ENCODE assay signal across 15 cellular contexts in the genomic region with DNA sequence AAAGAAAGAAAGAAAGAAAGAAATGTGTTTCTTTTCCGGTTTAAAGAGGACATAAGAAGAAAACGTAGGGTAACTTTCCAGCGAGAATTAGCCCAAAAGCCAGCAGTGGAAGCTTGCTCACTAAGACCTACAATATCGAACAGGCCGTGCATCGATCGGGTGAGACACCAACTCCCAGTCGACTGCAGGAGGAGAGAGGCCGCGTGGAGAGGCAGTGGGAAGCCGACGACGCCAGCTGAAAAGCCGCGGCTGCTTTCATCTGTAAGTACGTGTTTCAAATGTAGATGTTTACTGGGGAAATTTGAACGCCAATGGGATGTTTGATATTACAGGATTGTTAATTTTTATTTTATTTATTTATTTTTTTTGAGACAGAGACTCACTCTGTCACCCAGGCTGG. TPM values are rescaled to one million over a fixed set of nuclear protein-coding genes. Genes with fewer than 3 reads are reported as not detected.
DNase-seq lines count a peak whose midpoint lies in the region; ATAC-seq and TF ChIP-seq lines count a peak whose summit lies in the region.
"Had no signal": no experiment of that assay in that cellular context is flagged by ENCODE, and none has a peak within 500 bp of the region (broad histone marks: within the 10 kb centered on the region; RNA-seq: fewer than 3 reads in every experiment).

No MANE protein-coding gene starts in this region.

- no peak overlapping the region for H2AK5ac ChIP-seq in H9 (ENCODE audit: insufficient read length, low read length)

- ATAC-seq in GM19467 (IDR thresholded peaks at IDR 0.05; ENCODE audit: unreplicated experiment), result no peak

- H3K4me3 Mint-ChIP-seq in H9, result no peak overlapping the region
- no peak overlapping the region for H3K4me3 Mint-ChIP-seq in activated T-helper 2 cell treated with anti-CD3 and anti-CD28 coated beads, Interferon-gamma antibody, Interleukin-2, Interleukin-4, amounts not matched to agents 10 μg/mL and 5 μg/mL and 100 μg/mL, durations not matched to agents 14 hours and 24 hours and 36 hours (ENCODE audit: low read depth)

- no peak overlapping the region for H3K56ac ChIP-seq in H9 (ENCODE audit: insufficient read length, low read depth, low read length)

- TF ChIP-seq CTCF in H9 (conservative IDR thresholded peaks at IDR 0.05) (no peak), suprapubic skin (IDR thresholded peaks at IDR 0.05) (no peak)

- no peak overlapping the region for H3K9ac ChIP-seq in H9 (ENCODE audit: extremely low read depth, insufficient read length, low read length)

- H3K4me1 Mint-ChIP-seq in H9, result peaks cover 12 to 21% of the 10 kb centered on the region in 2 experiments
- H3K4me1 Mint-ChIP-seq in activated T-helper 2 cell treated with anti-CD3 and anti-CD28 coated beads, Interferon-gamma antibody, Interleukin-2, Interleukin-4, amounts not matched to agents 10 μg/mL and 5 μg/mL and 100 μg/mL, durations not matched to agents 14 hours and 24 hours and 36 hours (ENCODE audit: low read depth), result peaks cover 10% of the 10 kb centered on the region

- no peak overlapping the region for H2BK20ac ChIP-seq in H9 (ENCODE audit: low read depth, low read length, poor library complexity, severe bottlenecking)

- H3K23ac ChIP-seq in H9 (ENCODE audit: insufficient read length, low read depth, low read length), result no peak overlapping the region

- no peak overlapping the region for H3K4me2 ChIP-seq in H9 (ENCODE audit: insufficient read depth, insufficient read length, low read length)

- no peak overlapping the region for H3K4me3 ChIP-seq in suprapubic skin

- no peak overlapping the region for H2AFZ ChIP-seq in H9 (ENCODE audit: low read length)

- intact Hi-C loops in activated T-helper 2 cell treated with anti-CD3 and anti-CD28 coated beads, Interferon-gamma antibody, Interleukin-2, Interleukin-4, amounts not matched to agents 10 μg/mL and 5 μg/mL and 100 μg/mL, durations not matched to agents 14 hours and 24 hours and 36 hours (cut with micrococcal nuclease), result loop anchor here (1.0 to 5.0 kb wide), 5 partner anchors 15 to 135 kb away; partner anchors contain the start of genes REPIN1 and ZNF775

- H3K14ac ChIP-seq in H9 (ENCODE audit: insufficient read depth, low read length), result no peak overlapping the region

- no peak overlapping the region for H2BK12ac ChIP-seq in H9 (ENCODE audit: insufficient read length, low read depth, low read length)

- H2BK120ac ChIP-seq in H9 (ENCODE audit: low read depth, low read length, poor library complexity, severe bottlenecking), result no peak overlapping the region

- H3K23me2 ChIP-seq in H9 (ENCODE audit: insufficient read length, low read depth, low read length, poor library complexity, severe bottlenecking), result no peaks in the 10 kb centered on the region

- H3K4me1 ChIP-seq in H9 (ENCODE audit: insufficient read depth, low read length) (no peaks in the 10 kb centered on the region; the same call in 1 of the 2 replicates), suprapubic skin (peaks cover 6% of the 10 kb centered on the region)
- H3K4me1 ChIP-seq: BE2C had no signal

- H4K91ac ChIP-seq in H9 (ENCODE audit: insufficient read length, low read depth, low read length), result no peak overlapping the region

- no peaks in the 10 kb centered on the region; a peak in 2 of 5 replicates for H3K9me3 Mint-ChIP-seq in H9
- H3K9me3 Mint-ChIP-seq in activated T-helper 2 cell treated with anti-CD3 and anti-CD28 coated beads, Interferon-gamma antibody, Interleukin-2, Interleukin-4, amounts not matched to agents 10 μg/mL and 5 μg/mL and 100 μg/mL, durations not matched to agents 14 hours and 24 hours and 36 hours, result no peaks in the 10 kb centered on the region

- H4K8ac ChIP-seq in H9 (replicated peaks; ENCODE audit: insufficient read length, low read depth, low read length), result no peak overlapping the region

- H3K79me2 ChIP-seq in H9 (ENCODE audit: insufficient read depth, low read length), result no peaks in the 10 kb centered on the region

- peak; percentile 53 for DNase-seq in activated effector memory CD4-positive, alpha-beta T cell treated with anti-CD3 and anti-CD28 coated beads, Interleukin-2, amount 50 U/mL, for 16 hours
- DNase-seq in activated effector memory CD4-positive, alpha-beta T cell treated with Interleukin-2 at 50 U/mL for 16 hours, result no peak
- DNase-seq in H9 (peak; percentile 22), islet precursor cell (peak; percentile 31), suprapubic skin (ENCODE audit: low spot score in 2 of 2) (peak; percentile 40 to 77), NCI-H2081 (lab: John Stamatoyannopoulos, UW) (no peak)
- no peak for DNase-seq in activated T-helper 2 cell treated with anti-CD3 and anti-CD28 coated beads, Interferon-gamma antibody, Interleukin-2, Interleukin-4, amounts not matched to agents 10 μg/mL and 5 μg/mL and 100 μg/mL, durations not matched to agents 14 hours and 24 hours and 36 hours (ENCODE audit: low spot score)
- DNase-seq: BE2C; CD4-positive, CD25-positive, alpha-beta regulatory T cell; GOT3; Right ventricle myocardium superior had no signal

- H3K27ac ChIP-seq in H9 (ENCODE audit: insufficient read length, low read depth, low read length) (no peak overlapping the region), suprapubic skin (no peak overlapping the region)

- WGBS in H9 (ENCODE audit: extremely low coverage, insufficient read length, low lambda C conversion rate), result no CpG with 5 or more reads among the region's 17 CpGs
- WGBS in suprapubic skin, result 86% methylated on average over 17 of the region's 17 CpGs

- no peaks in the 10 kb centered on the region for H3K9me3 ChIP-seq in H9 (ENCODE audit: control insufficient read depth, low read depth, low read length)
- H3K9me3 ChIP-seq in suprapubic skin, result no peaks in the 10 kb centered on the region
- H3K9me3 ChIP-seq: BE2C had no signal

- no peak overlapping the region for H2BK15ac ChIP-seq in H9 (ENCODE audit: low read depth, low read length)

- peaks cover 14% of the 10 kb centered on the region for H3K27me3 Mint-ChIP-seq in H9 (ENCODE audit: low read depth)
- H3K27me3 Mint-ChIP-seq in activated T-helper 2 cell treated with anti-CD3 and anti-CD28 coated beads, Interferon-gamma antibody, Interleukin-2, Interleukin-4, amounts not matched to agents 10 μg/mL and 5 μg/mL and 100 μg/mL, durations not matched to agents 14 hours and 24 hours and 36 hours (ENCODE audit: low read depth), result peaks cover 2% of the 10 kb centered on the region

- no peaks in the 10 kb centered on the region for H4K20me1 ChIP-seq in H9 (ENCODE audit: control insufficient read depth, insufficient read depth, insufficient read length)

- no peak overlapping the region for H4K5ac ChIP-seq in H9 (ENCODE audit: insufficient read length, low read depth, low read length)

- TF ChIP-seq EP300 in suprapubic skin (IDR thresholded peaks at IDR 0.05), result no peak

- no peak overlapping the region for H3K4ac ChIP-seq in H9 (ENCODE audit: low read depth, low read length)

- no peak overlapping the region for H3K27ac Mint-ChIP-seq in H9
- H3K27ac Mint-ChIP-seq in activated T-helper 2 cell treated with anti-CD3 and anti-CD28 coated beads, Interferon-gamma antibody, Interleukin-2, Interleukin-4, amounts not matched to agents 10 μg/mL and 5 μg/mL and 100 μg/mL, durations not matched to agents 14 hours and 24 hours and 36 hours, result no peak overlapping the region

- no peak for TF ChIP-seq POLR2A in suprapubic skin (IDR thresholded peaks at IDR 0.05)

- no peaks in the 10 kb centered on the region for H3K79me1 ChIP-seq in H9 (ENCODE audit: insufficient read depth, low read depth, low read length, poor library complexity, severe bottlenecking)

- no peak overlapping the region for H3K18ac ChIP-seq in H9 (ENCODE audit: insufficient read length, low read depth, low read length)

- H2BK5ac ChIP-seq in H9 (ENCODE audit: insufficient read length, low read length), result no peak overlapping the region

- no peaks in the 10 kb centered on the region for H3K27me3 ChIP-seq in H9 (ENCODE audit: insufficient read depth, low read length)
- H3K27me3 ChIP-seq in suprapubic skin, result no peaks in the 10 kb centered on the region
- H3K27me3 ChIP-seq: BE2C had no signal

- no peak overlapping the region for H3T11ph ChIP-seq in H9 (ENCODE audit: low read length)

- no peaks in the 10 kb centered on the region for H3K36me3 Mint-ChIP-seq in H9 (ENCODE audit: insufficient read depth in 1 of 3, low read depth in 3 of 3)
- no peaks in the 10 kb centered on the region for H3K36me3 Mint-ChIP-seq in activated T-helper 2 cell treated with anti-CD3 and anti-CD28 coated beads, Interferon-gamma antibody, Interleukin-2, Interleukin-4, amounts not matched to agents 10 μg/mL and 5 μg/mL and 100 μg/mL, durations not matched to agents 14 hours and 24 hours and 36 hours (ENCODE audit: low read depth)
- H3K36me3 Mint-ChIP-seq: CD4-positive, CD25-positive, alpha-beta regulatory T cell had no signal

- no peaks in the 10 kb centered on the region for H3K36me3 ChIP-seq in suprapubic skin
- H3K36me3 ChIP-seq: BE2C had no signal

RNA-seq across cellular contexts. Expression of gene GIMAP8, which starts 28.6 kb away (rescaled TPM):
- total RNA-seq in H9 (2021) (not detected in 2 replicates), suprapubic skin (1 to 10 TPM; 1.5 to 5.6 (median 3.2) TPM)
- total RNA-seq in activated T-helper 2 cell treated with anti-CD3 and anti-CD28 coated beads, Interferon-gamma antibody, Interleukin-2, Interleukin-4, amounts not matched to agents 10 μg/mL and 5 μg/mL and 100 μg/mL, durations not matched to agents 14 hours and 24 hours and 36 hours, result 6.1 and 7.0 TPM in 2 replicates
- total RNA-seq: Daoy, HepG2, OCI-LY7 had no signal

RNA-seq across cellular contexts. Expression of gene ZNF775, which starts 42.7 kb away (rescaled TPM):
- total RNA-seq in H9 (2021) (9.7 and 10.5 TPM in 2 replicates), suprapubic skin (1 to 10 TPM; 1.6 to 3.9 (median 2.6) TPM)
- total RNA-seq in activated T-helper 2 cell treated with anti-CD3 and anti-CD28 coated beads, Interferon-gamma antibody, Interleukin-2, Interleukin-4, amounts not matched to agents 10 μg/mL and 5 μg/mL and 100 μg/mL, durations not matched to agents 14 hours and 24 hours and 36 hours, result 4.5 and 5.5 TPM in 2 replicates

RNA-seq across cellular contexts. Expression of gene REPIN1, which starts 53.2 kb away (rescaled TPM):
- total RNA-seq in H9 (2021), result 105 and 106 TPM in 2 replicates
- 10 to 100 TPM; 56.1 to 75.5 (median 73.7) TPM for total RNA-seq in suprapubic skin
- total RNA-seq in activated T-helper 2 cell treated with anti-CD3 and anti-CD28 coated beads, Interferon-gamma antibody, Interleukin-2, Interleukin-4, amounts not matched to agents 10 μg/mL and 5 μg/mL and 100 μg/mL, durations not matched to agents 14 hours and 24 hours and 36 hours, result 81.5 and 82.2 TPM in 2 replicates

Comparison
In these comparisons a context has a peak if more than half of its experiments do, and no peak if none do; other contexts are left out.
1. DNase-seq: peak in activated effector memory CD4-positive, alpha-beta T cell treated with anti-CD3 and anti-CD28 coated beads, Interleukin-2, amount 50 U/mL, for 16 hours (single experiment), H9 (single experiment), islet precursor cell (single experiment) and suprapubic skin (2 of 2); none in activated effector memory CD4-positive, alpha-beta T cell treated with Interleukin-2 at 50 U/mL for 16 hours (single experiment), activated T-helper 2 cell treated with anti-CD3 and anti-CD28 coated beads, Interferon-gamma antibody, Interleukin-2, Interleukin-4, amounts not matched to agents 10 μg/mL and 5 μg/mL and 100 μg/mL, durations not matched to agents 14 hours and 24 hours and 36 hours (single experiment) and NCI-H2081 (0 of 2).